ENCODE assay signal across 1 cellular context in genomic region chr19:13150187-13150918, GRCh38.
A peak's percentile ranks its signal among the peaks of the same experiment; 100 is the strongest.
TF ChIP-seq lines count a peak whose summit lies in the region.

Gene IER2, plus strand, starts transcription at chr19:13150411. Its CDS starts 2,776 bp downstream, at chr19:13153187.
Gene STX10, minus strand, starts transcription at chr19:13150375. Its CDS starts 202 bp downstream, at chr19:13150173.

TF ChIP-seq in SK-N-SH, 30 proteins besides CTCF, POLR2A, EP300 and RAD21 (continued from another document):
- TF ChIP-seq MAX (IDR thresholded peaks at IDR 0.05; ENCODE audit: low read depth) (peak; percentile 80), TCF12 (IDR thresholded peaks at IDR 0.05) (peak; percentile 20; the same call in 1 of the 2 replicates), EZH2phosphoT487 (IDR thresholded peaks at IDR 0.05; ENCODE audit: borderline replicate concordance, low read depth) (no peak), MEF2A (IDR thresholded peaks at IDR 0.05; ENCODE audit: borderline replicate concordance, low read depth) (no peak), NFIC (IDR thresholded peaks at IDR 0.05; ENCODE audit: borderline replicate concordance) (no peak), FOSL2 (IDR thresholded peaks at IDR 0.05; ENCODE audit: borderline replicate concordance, low read depth) (no peak), FOXM1 (IDR thresholded peaks at IDR 0.05; ENCODE audit: low read depth) (no peak), JUND (IDR thresholded peaks at IDR 0.05) (no peak), REST (IDR thresholded peaks at IDR 0.05; ENCODE audit: low read depth, low read length) (no peak), USF1 (IDR thresholded peaks at IDR 0.05; ENCODE audit: borderline replicate concordance, low read depth) (no peak), GABPA (IDR thresholded peaks at IDR 0.05; ENCODE audit: low read depth) (peak; percentile 97), ZBTB33 (IDR thresholded peaks at IDR 0.05; ENCODE audit: borderline replicate concordance, low read depth) (no peak), GATA2 (CRISPR knock-in tag; IDR thresholded peaks at IDR 0.05) (no peak), TAF1 (IDR thresholded peaks at IDR 0.05; ENCODE audit: borderline replicate concordance, low read depth, low read length) (peak; percentile 76), MXI1 (IDR thresholded peaks at IDR 0.05; ENCODE audit: low read depth, low read length) (peak; percentile 84), YY1 (IDR thresholded peaks at IDR 0.05; ENCODE audit: low read depth) (peak; percentile 99)
